Comparison of ENCODE assay signal across 28 cellular contexts in genomic region chr4:6299875-6300274, GRCh38.
"Had no signal": no experiment of that assay in that cellular context is flagged by ENCODE, and none has a peak within 500 bp of the region (broad histone marks: within the 10 kb centered on the region; RNA-seq: fewer than 3 reads in every experiment).

No MANE protein-coding gene starts in this region.

- H3K27me3 ChIP-seq: stomach, suprapubic skin, testis, thyroid gland, tibial artery, tibial nerve, transverse colon, upper lobe of left lung, upper lobe of right lung, uterus, vagina had no signal

- H3K4me3 Mint-ChIP-seq: stimulated activated effector memory CD8-positive, alpha-beta T cell treated with anti-CD3 and anti-CD28 coated beads, Interleukin-12 subunit alpha, Interleukin-12 subunit beta, amount 100 ng/mL, for 72 hours; stimulated activated memory B cell treated with anti-CD40 and anti-IgM and Interleukin-4, amounts not matched to agents 10 μg/mL and 1 μg/mL and 100 μg/mL, for 72 hours; stimulated activated naive B cell treated with anti-CD40 and anti-IgM and Interleukin-4, amounts not matched to agents 10 μg/mL and 1 μg/mL and 100 μg/mL, for 72 hours; stimulated activated naive CD8-positive, alpha-beta T cell treated with anti-CD3 and anti-CD28 coated beads, Interleukin-15, amount 100 ng/mL, for 72 hours; stimulated activated naive CD8-positive, alpha-beta T cell treated with anti-CD3 and anti-CD28 coated beads, Interleukin-15, Interleukin-2, amounts not matched to agents 100 ng/mL and 50 ng/mL, for 24 hours; type B pancreatic cell had no signal

- H3K4me3 ChIP-seq: stomach, suprapubic skin, testis, thoracic aorta, thyroid gland, tibial artery, tibial nerve, transverse colon, upper lobe of left lung, upper lobe of right lung, uterus, vagina had no signal

- H3K27ac Mint-ChIP-seq: stimulated activated effector memory CD8-positive, alpha-beta T cell treated with anti-CD3 and anti-CD28 coated beads, Interleukin-12 subunit alpha, Interleukin-12 subunit beta, amount 100 ng/mL, for 72 hours; stimulated activated memory B cell treated with anti-CD40 and anti-IgM and Interleukin-4, amounts not matched to agents 10 μg/mL and 1 μg/mL and 100 μg/mL, for 72 hours; stimulated activated naive B cell treated with anti-CD40 and anti-IgM and Interleukin-4, amounts not matched to agents 10 μg/mL and 1 μg/mL and 100 μg/mL, for 72 hours; stimulated activated naive CD8-positive, alpha-beta T cell treated with anti-CD3 and anti-CD28 coated beads, Interleukin-15, amount 100 ng/mL, for 72 hours; stimulated activated naive CD8-positive, alpha-beta T cell treated with anti-CD3 and anti-CD28 coated beads, Interleukin-15, Interleukin-2, amounts not matched to agents 100 ng/mL and 50 ng/mL, for 24 hours; type B pancreatic cell had no signal

- H3K27ac ChIP-seq: suprapubic skin, testis, thoracic aorta, thyroid gland, tibial artery, tibial nerve, transverse colon, upper lobe of left lung, upper lobe of right lung, uterus, vagina had no signal

- H3K36me3 ChIP-seq: uterus had no signal

- ATAC-seq: stimulated activated effector memory CD8-positive, alpha-beta T cell treated with anti-CD3 and anti-CD28 coated beads, Interleukin-12 subunit alpha, Interleukin-12 subunit beta, amount 100 ng/mL, for 72 hours; stimulated activated memory B cell treated with anti-CD40 and anti-IgM and Interleukin-4, amounts not matched to agents 10 μg/mL and 1 μg/mL and 100 μg/mL, for 72 hours; stimulated activated naive B cell treated with anti-CD40 and anti-IgM and Interleukin-4, amounts not matched to agents 10 μg/mL and 1 μg/mL and 100 μg/mL, for 72 hours; stimulated activated naive CD8-positive, alpha-beta T cell treated with anti-CD3 and anti-CD28 coated beads, Interleukin-15, amount 100 ng/mL, for 72 hours; stimulated activated naive CD8-positive, alpha-beta T cell treated with anti-CD3 and anti-CD28 coated beads, Interleukin-15, Interleukin-2, amounts not matched to agents 100 U/mL and 50 U/mL, for 24 hours; upper lobe of right lung had no signal

- H3K4me1 Mint-ChIP-seq: stimulated activated memory B cell treated with anti-CD40 and anti-IgM and Interleukin-4, amounts not matched to agents 10 μg/mL and 1 μg/mL and 100 μg/mL, for 72 hours; stimulated activated naive B cell treated with anti-CD40 and anti-IgM and Interleukin-4, amounts not matched to agents 10 μg/mL and 1 μg/mL and 100 μg/mL, for 72 hours; stimulated activated naive CD8-positive, alpha-beta T cell treated with anti-CD3 and anti-CD28 coated beads, Interleukin-15, amount 100 ng/mL, for 72 hours had no signal

- H3K9me3 ChIP-seq: stomach, suprapubic skin, testis, thoracic aorta, thyroid gland, tibial artery, tibial nerve, transverse colon, upper lobe of left lung, upper lobe of right lung, uterus, vagina had no signal

- H3K36me3 Mint-ChIP-seq: stimulated activated effector memory CD8-positive, alpha-beta T cell treated with anti-CD3 and anti-CD28 coated beads, Interleukin-12 subunit alpha, Interleukin-12 subunit beta, amount 100 ng/mL, for 72 hours had no signal

- H3K9me3 Mint-ChIP-seq: stimulated activated effector memory CD8-positive, alpha-beta T cell treated with anti-CD3 and anti-CD28 coated beads, Interleukin-12 subunit alpha, Interleukin-12 subunit beta, amount 100 ng/mL, for 72 hours; stimulated activated naive CD8-positive, alpha-beta T cell treated with anti-CD3 and anti-CD28 coated beads, Interleukin-15, amount 100 ng/mL, for 72 hours; stimulated activated naive CD8-positive, alpha-beta T cell treated with anti-CD3 and anti-CD28 coated beads, Interleukin-15, Interleukin-2, amounts not matched to agents 100 ng/mL and 50 ng/mL, for 24 hours; type B pancreatic cell had no signal

- DNase-seq: stimulated activated CD4-positive, alpha-beta T cell treated with anti-CD3 and anti-CD28 coated beads, Interleukin-2, amount 100 ng/mL, for 48 hours; stimulated activated CD4-positive, alpha-beta T cell treated with anti-CD3 and anti-CD28 coated beads, Interleukin-4, amount 100 ng/mL, for 1 hour; stimulated activated CD4-positive, alpha-beta T cell treated with anti-CD3 and anti-CD28 coated beads, Interleukin-4, amount 100 ng/mL, for 24 hours; stimulated activated CD4-positive, alpha-beta T cell treated with anti-CD3 and anti-CD28 coated beads, Interleukin-4, amount 100 ng/mL, for 4 hours; stimulated activated CD8-positive, alpha-beta memory T cell treated with anti-CD3 and anti-CD28 coated beads, Interleukin-4, amount 100 ng/mL, for 48 hours; stimulated activated naive B cell treated with anti-CD40 and anti-IgM and Interleukin-4, amounts not matched to agents 10 μg/mL and 1 μg/mL and 100 μg/mL, for 72 hours; stimulated activated naive CD4-positive, alpha-beta T cell; stimulated activated naive CD4-positive, alpha-beta T cell treated with Interleukin-2 at 50 U/mL for 16 hours; stimulated activated naive CD8-positive, alpha-beta T cell treated with anti-CD3 and anti-CD28 coated beads, Interleukin-15, amount 100 ng/mL, for 72 hours; stimulated activated naive CD8-positive, alpha-beta T cell treated with anti-CD3 and anti-CD28 coated beads, Interleukin-15, Interleukin-2, amounts not matched to agents 100 U/mL and 50 U/mL, for 24 hours; stomach; substantia nigra; testis; thyroid gland; tibial artery; transverse colon; trophoblast cell; upper lobe of left lung; upper lobe of right lung; uterus had no signal

- H3K4me1 ChIP-seq: suprapubic skin, thyroid gland, tibial artery, tibial nerve, transverse colon, upper lobe of left lung, upper lobe of right lung, uterus, vagina had no signal

- H3K27me3 Mint-ChIP-seq: stimulated activated memory B cell treated with anti-CD40 and anti-IgM and Interleukin-4, amounts not matched to agents 10 μg/mL and 1 μg/mL and 100 μg/mL, for 72 hours; stimulated activated naive B cell treated with anti-CD40 and anti-IgM and Interleukin-4, amounts not matched to agents 10 μg/mL and 1 μg/mL and 100 μg/mL, for 72 hours; stimulated activated naive CD8-positive, alpha-beta T cell treated with anti-CD3 and anti-CD28 coated beads, Interleukin-15, amount 100 ng/mL, for 72 hours; stimulated activated naive CD8-positive, alpha-beta T cell treated with anti-CD3 and anti-CD28 coated beads, Interleukin-15, Interleukin-2, amounts not matched to agents 100 ng/mL and 50 ng/mL, for 24 hours; type B pancreatic cell had no signal
